ENCODE assay signal across 16 cellular contexts in genomic region chr7:32108651-32109050, GRCh38. TPM values are rescaled to one million over a fixed set of nuclear protein-coding genes. Genes with fewer than 3 reads are reported as not detected.
"Had no signal": no experiment of that assay in that cellular context is flagged by ENCODE, and none has a peak within 500 bp of the region (broad histone marks: within the 10 kb centered on the region; RNA-seq: fewer than 3 reads in every experiment).

No MANE protein-coding gene starts in this region.

- H3K27ac Mint-ChIP-seq: activated CD4-positive, alpha-beta memory T cell treated with anti-CD3 and anti-CD28 coated beads, Interleukin-2, amount 10 ng/mL, durations not matched to agents 7 days and 5 days; activated CD4-positive, alpha-beta T cell treated with anti-CD3 and anti-CD28 coated beads for 36 hours; activated naive CD8-positive, alpha-beta T cell treated with anti-CD3 and anti-CD28 coated beads, Interleukin-2, amount 10 ng/mL, durations not matched to agents 7 days and 5 days; activated T-cell treated with anti-CD3 and anti-CD28 coated beads, Interleukin-2, amount 50 U/mL, for 72 hours; memory B cell; natural killer cell treated with Interleukin-12 subunit alpha and Interleukin-12 subunit beta and Interleukin-15 and Interleukin-18, amount 100 ng/mL, for 72 hours had no signal

- H3K36me3 Mint-ChIP-seq: activated naive CD8-positive, alpha-beta T cell treated with anti-CD3 and anti-CD28 coated beads, Interleukin-2, amount 10 ng/mL, durations not matched to agents 7 days and 5 days; memory B cell had no signal

- H3K4me3 Mint-ChIP-seq: activated CD4-positive, alpha-beta memory T cell treated with anti-CD3 and anti-CD28 coated beads, Interleukin-2, amount 10 ng/mL, durations not matched to agents 7 days and 5 days; activated CD4-positive, alpha-beta T cell treated with anti-CD3 and anti-CD28 coated beads for 36 hours; activated naive CD8-positive, alpha-beta T cell treated with anti-CD3 and anti-CD28 coated beads, Interleukin-2, amount 10 ng/mL, durations not matched to agents 7 days and 5 days; activated T-cell treated with anti-CD3 and anti-CD28 coated beads, Interleukin-2, amount 50 U/mL, for 72 hours; memory B cell; natural killer cell treated with Interleukin-12 subunit alpha and Interleukin-12 subunit beta and Interleukin-15 and Interleukin-18, amount 100 ng/mL, for 72 hours had no signal

- FAIRE-seq: bronchial epithelial cell, colon had no signal

- H3K27me3 Mint-ChIP-seq: activated CD4-positive, alpha-beta memory T cell treated with anti-CD3 and anti-CD28 coated beads, Interleukin-2, amount 10 ng/mL, durations not matched to agents 7 days and 5 days; activated CD4-positive, alpha-beta T cell treated with anti-CD3 and anti-CD28 coated beads for 36 hours; activated naive CD8-positive, alpha-beta T cell treated with anti-CD3 and anti-CD28 coated beads, Interleukin-2, amount 10 ng/mL, durations not matched to agents 7 days and 5 days; memory B cell; natural killer cell treated with Interleukin-12 subunit alpha and Interleukin-12 subunit beta and Interleukin-15 and Interleukin-18, amount 100 ng/mL, for 72 hours had no signal

- ATAC-seq: activated CD4-positive, alpha-beta T cell treated with anti-CD3 and anti-CD28 coated beads for 36 hours; activated T-cell treated with anti-CD3 and anti-CD28 coated beads, Interleukin-2, amount 50 U/mL, for 72 hours; natural killer cell treated with Interleukin-12 subunit alpha and Interleukin-12 subunit beta and Interleukin-15 and Interleukin-18, amount 100 ng/mL, for 72 hours had no signal

- H3K27ac ChIP-seq: VCaP had no signal

- H3K4me1 Mint-ChIP-seq: activated CD4-positive, alpha-beta memory T cell treated with anti-CD3 and anti-CD28 coated beads, Interleukin-2, amount 10 ng/mL, durations not matched to agents 7 days and 5 days; activated CD4-positive, alpha-beta T cell treated with anti-CD3 and anti-CD28 coated beads for 36 hours; activated naive CD8-positive, alpha-beta T cell treated with anti-CD3 and anti-CD28 coated beads, Interleukin-2, amount 10 ng/mL, durations not matched to agents 7 days and 5 days; memory B cell had no signal

- DNase-seq: activated CD4-positive, alpha-beta memory T cell treated with anti-CD3 and anti-CD28 coated beads, Interleukin-2, amount 10 ng/mL, durations not matched to agents 7 days and 5 days; activated CD4-positive, alpha-beta T cell treated with anti-CD3 and anti-CD28 coated beads for 36 hours; activated gamma-delta T cell treated with Interleukin-2 at 50 U/mL for 16 hours; activated naive CD8-positive, alpha-beta T cell treated with anti-CD3 and anti-CD28 coated beads, Interleukin-2, amount 10 ng/mL, durations not matched to agents 7 days and 5 days; activated T-cell treated with anti-CD3 and anti-CD28 coated beads, Interleukin-2, amount 50 U/mL, for 72 hours; anterior cingulate cortex; occipital lobe; stimulated activated CD4-positive, alpha-beta T cell treated with anti-CD3 and anti-CD28 coated beads, Interleukin-2, amount 100 ng/mL, for 48 hours; stimulated activated naive CD4-positive, alpha-beta T cell treated with Interleukin-2 at 50 U/mL for 16 hours; T1000; trophoblast cell had no signal

RNA-seq across cellular contexts. Expression of gene PDE1C, which starts 38.4 kb away (rescaled TPM):
- total RNA-seq: activated CD4-positive, alpha-beta memory T cell treated with anti-CD3 and anti-CD28 coated beads, Interleukin-2, amount 10 ng/mL, durations not matched to agents 7 days and 5 days; activated CD4-positive, alpha-beta T cell treated with anti-CD3 and anti-CD28 coated beads for 36 hours; activated naive CD8-positive, alpha-beta T cell treated with anti-CD3 and anti-CD28 coated beads, Interleukin-2, amount 10 ng/mL, durations not matched to agents 7 days and 5 days; activated T-cell treated with anti-CD3 and anti-CD28 coated beads, Interleukin-2, amount 50 U/mL, for 72 hours; bronchial epithelial cell had no signal
